ENCODE assay signal across 22 cellular contexts in genomic region chr11:120674537-120674936, GRCh38.
DNase-seq lines count a peak whose midpoint lies in the region; FAIRE-seq and TF ChIP-seq lines count a peak whose summit lies in the region.
"Had no signal": no experiment of that assay in that cellular context is flagged by ENCODE, and none has a peak within 500 bp of the region (broad histone marks: within the 10 kb centered on the region; RNA-seq: fewer than 3 reads in every experiment).

No MANE protein-coding gene starts in this region.

- H3K9me3 Mint-ChIP-seq in astrocyte (ENCODE audit: unreplicated experiment) = peaks cover 8% of the 10 kb centered on the region

- TF ChIP-seq POLR2A in GM12891 (IDR thresholded peaks at IDR 0.05; ENCODE audit: low read depth, low read length) (no peak), spleen (IDR thresholded peaks at IDR 0.05) (no peak)

- peaks cover 8% of the 10 kb centered on the region for H3K27me3 Mint-ChIP-seq in astrocyte (ENCODE audit: low read depth, unreplicated experiment)

- peak overlapping the region; percentile 34 for H3K27ac ChIP-seq in astrocyte (ENCODE audit: low read depth, low read length)
- H3K27ac ChIP-seq in small intestine (ENCODE audit: low read depth in 1 of 2, low read length in 1 of 2) = no peak overlapping the region
- no peak overlapping the region for H3K27ac ChIP-seq in spleen
- H3K27ac ChIP-seq: right atrium auricular region, RWPE1 had no signal

- no peak overlapping the region for H2AFZ ChIP-seq in astrocyte (ENCODE audit: low read depth, low read length)

- H3K4me2 ChIP-seq in astrocyte (ENCODE audit: low read length) = peak overlapping the region; percentile 48

- peak overlapping the region; percentile 75 for H3K27ac Mint-ChIP-seq in astrocyte (ENCODE audit: unreplicated experiment)
- H3K27ac Mint-ChIP-seq: endodermal cell had no signal

- peaks cover 2% of the 10 kb centered on the region for H3K36me3 Mint-ChIP-seq in astrocyte (ENCODE audit: low read depth, unreplicated experiment)

- H3K27me3 ChIP-seq in astrocyte (ENCODE audit: insufficient read depth, low read length) (no peaks in the 10 kb centered on the region), kidney epithelial cell (ENCODE audit: control insufficient read depth, insufficient read depth, low read length) (peaks cover 6% of the 10 kb centered on the region), small intestine (ENCODE audit: control insufficient read depth in 2 of 2, insufficient read depth in 2 of 2, low read length in 2 of 2) (no peaks in the 10 kb centered on the region), spleen (replicated peaks in 1 of 7) (peaks cover 0 to 33% (median 0%) of the 10 kb centered on the region in 7 donors)
- H3K27me3 ChIP-seq: right atrium auricular region had no signal

- peaks cover 28% of the 10 kb centered on the region for H3K4me1 Mint-ChIP-seq in astrocyte (ENCODE audit: low read depth, unreplicated experiment)
- H3K4me1 Mint-ChIP-seq: endodermal cell had no signal

- H3K9me3 ChIP-seq in astrocyte (ENCODE audit: insufficient read depth, low read depth, low read length) (no peaks in the 10 kb centered on the region), small intestine (ENCODE audit: control insufficient read depth, low read depth) (no peaks in the 10 kb centered on the region), spleen (peaks cover 0 to 7% (median 0%) of the 10 kb centered on the region in 8 donors)
- H3K9me3 ChIP-seq: right atrium auricular region had no signal

- no peak for TF ChIP-seq CTCF in astrocyte (IDR thresholded peaks at IDR 0.05; ENCODE audit: insufficient read depth, low read depth, low read length)
- no peak for TF ChIP-seq CTCF in kidney epithelial cell (IDR thresholded peaks at IDR 0.05; ENCODE audit: insufficient read depth, low read length, poor library complexity, severe bottlenecking)
- TF ChIP-seq CTCF in spleen (IDR thresholded peaks at IDR 0.05 in 8 of 11, conservative IDR thresholded peaks at IDR 0.05 in 3 of 11) = no peak

- H3K4me3 Mint-ChIP-seq in astrocyte (ENCODE audit: unreplicated experiment) = no peak overlapping the region
- H3K4me3 Mint-ChIP-seq: endodermal cell had no signal

- H3K4me1 ChIP-seq in astrocyte (ENCODE audit: insufficient read depth, low read length) (peaks cover 5% of the 10 kb centered on the region), small intestine (ENCODE audit: control insufficient read depth in 2 of 2, insufficient read depth in 1 of 2, low read depth in 1 of 2, low read length in 1 of 2) (peaks cover 2% of the 10 kb centered on the region in 2 donors), spleen (no peaks in the 10 kb centered on the region)
- H3K4me1 ChIP-seq: right atrium auricular region had no signal

- intact Hi-C loops in spleen (cut with DNase I; ENCODE audit: low total_unique reads) = no loop called here

- H3K4me3 ChIP-seq in astrocyte (ENCODE audit: insufficient read depth, low read depth, low read length) (no peak overlapping the region), kidney epithelial cell (ENCODE audit: low read depth, low read length) (no peak overlapping the region), small intestine (ENCODE audit: low read depth in 1 of 2, low read length in 2 of 2) (no peak overlapping the region), spleen (no peak overlapping the region)
- H3K4me3 ChIP-seq: GM12878, right atrium auricular region had no signal

- H3K9ac ChIP-seq in astrocyte (ENCODE audit: low read length) = no peak overlapping the region

- FAIRE-seq in astrocyte (lab: Jason Lieb, UNC) (no peak), small intestine (lab: Jason Lieb, UNC) (no peak), GM12891 (lab: Jason Lieb, UNC) (no peak)
- FAIRE-seq: colon, GM12878 had no signal

- no peaks in the 10 kb centered on the region for H3K36me3 ChIP-seq in astrocyte (ENCODE audit: insufficient read depth, low read length)
- no peaks in the 10 kb centered on the region for H3K36me3 ChIP-seq in kidney epithelial cell (ENCODE audit: control insufficient read depth, insufficient read depth, low read length)
- no peaks in the 10 kb centered on the region for H3K36me3 ChIP-seq in small intestine (ENCODE audit: control insufficient read depth in 2 of 2, insufficient read depth in 2 of 2, low read length in 2 of 2)
- no peaks in the 10 kb centered on the region for H3K36me3 ChIP-seq in spleen
- H3K36me3 ChIP-seq: right atrium auricular region had no signal

- no peaks in the 10 kb centered on the region for H3K79me2 ChIP-seq in astrocyte (ENCODE audit: insufficient read depth, low read length)

- DNase-seq in H4 (ENCODE audit: low spot score) = peak; percentile 51
- peak; percentile 75 for DNase-seq in astrocyte (ENCODE audit: low read depth)
- peak; percentile 45 for DNase-seq in kidney epithelial cell (ENCODE audit: low read depth)
- peak; percentile 78 for DNase-seq in small intestine
- DNase-seq in GM12891 (ENCODE audit: insufficient read length, low spot score) = no peak
- DNase-seq in spleen = no peak
- no peak for DNase-seq in stimulated activated CD4-positive, alpha-beta T cell treated with anti-CD3 and anti-CD28 coated beads, Interleukin-15, amount 100 ng/mL, for 24 hours
- DNase-seq in HuH-7.5 (ENCODE audit: low spot score) = no peak
- DNase-seq: activated CD4-positive, alpha-beta T cell treated with anti-CD3 and anti-CD28 coated beads for 48 hours; activated CD8-positive, alpha-beta memory T cell treated with anti-CD3 and anti-CD28 coated beads, Interleukin-2, amount 50 U/mL, for 4 hours; activated effector memory CD4-positive, alpha-beta T cell treated with anti-CD3 and anti-CD28 coated beads, Interleukin-2, amount 50 U/mL, for 16 hours; COR-L47; endodermal cell; hippocampal formation; NCI-H146; NCI-H2227 treated with DMSO at 0.1 percent for 48 hours; occipital lobe; stimulated activated CD4-positive, alpha-beta T cell treated with anti-CD3 and anti-CD28 coated beads, Interleukin-2, amount 100 ng/mL, for 48 hours had no signal

- no peaks in the 10 kb centered on the region for H4K20me1 ChIP-seq in astrocyte (ENCODE audit: insufficient read depth, low read length)

- WGBS in small intestine, 3 donors = 9 to 45% (median 41%) methylated on average over 1 of the region's 1 CpG
- WGBS in spleen, 5 donors = 65 to 83% (median 74%) methylated on average over 1 of the region's 1 CpG

TF ChIP-seq in GM12891, 5 proteins besides CTCF, POLR2A, EP300 and RAD21:
- no peak for TF ChIP-seq TAF1 (IDR thresholded peaks at IDR 0.05; ENCODE audit: low read depth, low read length)
TF ChIP-seq in GM12891: peak in this region for 0.

Comparison
In these comparisons a context has a peak if more than half of its experiments do, and no peak if none do; other contexts are left out.
1. DNase-seq: peak in H4 (single experiment), astrocyte (single experiment), kidney epithelial cell (single experiment) and small intestine (single experiment); none in GM12891 (single experiment), spleen (single experiment), stimulated activated CD4-positive, alpha-beta T cell treated with anti-CD3 and anti-CD28 coated beads, Interleukin-15, amount 100 ng/mL, for 24 hours (single experiment) and HuH-7.5 (single experiment).